In the genomic region with DNA sequence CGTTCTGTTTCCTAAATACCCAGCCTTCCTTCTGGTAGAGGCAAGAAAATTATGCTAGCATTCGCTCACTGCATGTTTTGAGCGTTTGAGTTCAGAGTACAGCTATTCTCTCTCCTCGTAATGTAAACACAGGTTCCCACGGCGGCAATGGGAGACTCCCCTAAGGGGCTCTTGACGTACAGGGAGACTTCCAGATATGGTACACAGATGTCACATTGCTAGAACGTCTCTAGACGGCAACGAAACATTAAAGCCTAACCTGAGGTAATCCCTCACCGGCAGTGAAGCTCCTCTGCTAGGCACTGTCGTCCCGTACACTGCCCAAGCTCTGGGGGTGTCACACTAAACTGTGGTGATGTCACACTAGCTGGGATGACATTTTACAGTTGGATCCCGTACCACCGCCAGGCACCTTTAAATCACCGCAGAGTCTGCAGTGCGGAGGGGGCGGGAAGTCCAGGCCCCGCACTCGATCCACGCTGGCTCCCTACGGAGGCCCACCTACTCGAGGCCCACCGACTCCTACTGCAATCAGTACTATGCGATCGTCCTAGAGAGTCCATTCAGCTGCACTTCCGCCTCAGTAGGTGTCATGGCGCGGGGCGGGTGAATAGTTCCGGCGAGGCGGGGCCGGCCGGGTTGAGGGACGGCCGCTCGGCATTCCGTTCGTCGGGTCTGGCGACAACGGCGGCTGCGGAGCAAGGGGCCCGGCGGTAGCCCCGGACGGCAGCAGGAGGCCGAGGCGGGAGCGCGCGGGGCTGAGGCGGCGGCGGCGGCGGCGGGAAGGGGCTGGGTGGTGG, we compare ENCODE assay signal across 8 cellular contexts. TPM values are rescaled to one million over a fixed set of nuclear protein-coding genes. Genes with fewer than 3 reads are reported as not detected.
DNase-seq lines count a peak whose midpoint lies in the region; ATAC-seq and TF ChIP-seq lines count a peak whose summit lies in the region.

HIPK1 (plus strand) TSS at position 375 of the 800 bp plus-strand sequence.

- no peaks in the 10 kb centered on the region for H3K9me3 ChIP-seq in CD4-positive, CD25-positive, alpha-beta regulatory T cell (ENCODE audit: control insufficient read depth in 2 of 2, low read length in 2 of 2)

- WGBS in lower leg skin, 2 donors, result 0% methylated on average over 50 to 52 of the region's 60 CpGs

- POLR2A ChIA-PET in activated CD4-positive, alpha-beta memory T cell treated with anti-CD3 and anti-CD28 coated beads, Interleukin-2, amount 10 ng/mL, durations not matched to agents 7 days and 5 days (lab: Charles Lee), result interaction anchor here (0.8 to 8.7 kb wide), 32 partner anchors 11 to 1214 kb away, joined by 3 to 268 read pairs (median 5); partner anchors contain the start of genes AP4B1, BCAS2, DCLRE1B and NRAS

- H3K4me1 Mint-ChIP-seq in CD4-positive, CD25-positive, alpha-beta regulatory T cell, result peaks cover 39 to 56% (median 49%) of the 10 kb centered on the region in 4 donors
- peaks cover 48% of the 10 kb centered on the region for H3K4me1 Mint-ChIP-seq in activated CD4-positive, alpha-beta memory T cell treated with anti-CD3 and anti-CD28 coated beads, Interleukin-2, amount 10 ng/mL, durations not matched to agents 7 days and 5 days

- H3K4me3 ChIP-seq in CD4-positive, CD25-positive, alpha-beta regulatory T cell (ENCODE audit: low read depth, low read length), result peak within 1 kb of the TSS; percentile 96
- peak within 1 kb of the TSS; percentile 61 to 98 (median 93) for H3K4me3 ChIP-seq in dorsolateral prefrontal cortex
- peak within 1 kb of the TSS; percentile 74 for H3K4me3 ChIP-seq in lower leg skin (ENCODE audit: low read depth, poor library complexity, severe bottlenecking)

- no peaks in the 10 kb centered on the region for H3K27me3 Mint-ChIP-seq in CD4-positive, CD25-positive, alpha-beta regulatory T cell
- H3K27me3 Mint-ChIP-seq in activated CD4-positive, alpha-beta memory T cell treated with anti-CD3 and anti-CD28 coated beads, Interleukin-2, amount 10 ng/mL, durations not matched to agents 7 days and 5 days, result peaks cover 4% of the 10 kb centered on the region

- CTCF ChIA-PET in activated CD4-positive, alpha-beta memory T cell treated with anti-CD3 and anti-CD28 coated beads, Interleukin-2, amount 10 ng/mL, durations not matched to agents 7 days and 5 days (lab: Charles Lee), result interaction anchor here (0.7 to 5.1 kb wide), 18 partner anchors 10 to 170 kb away, joined by 3 to 90 read pairs (median 4); partner anchors contain the start of genes AP4B1, DCLRE1B, PHTF1 and RSBN1

- H3K9me3 Mint-ChIP-seq in CD4-positive, CD25-positive, alpha-beta regulatory T cell, result no peaks in the 10 kb centered on the region
- H3K9me3 Mint-ChIP-seq in activated CD4-positive, alpha-beta memory T cell treated with anti-CD3 and anti-CD28 coated beads, Interleukin-2, amount 10 ng/mL, durations not matched to agents 7 days and 5 days, result no peaks in the 10 kb centered on the region

- ATAC-seq in CD4-positive, CD25-positive, alpha-beta regulatory T cell (ENCODE audit: low read depth in 2 of 2), result peak; percentile 80 to 84
- peak; percentile 54 for ATAC-seq in GM19438 (IDR thresholded peaks at IDR 0.05; ENCODE audit: low read depth, unreplicated experiment)
- peak; percentile 79 for ATAC-seq in HG03571 (IDR thresholded peaks at IDR 0.05; ENCODE audit: unreplicated experiment)

- H3K27ac ChIP-seq in CD4-positive, CD25-positive, alpha-beta regulatory T cell (ENCODE audit: insufficient read depth, low read length, poor library complexity, severe bottlenecking), result peak within 1 kb of the TSS; percentile 98
- peak within 1 kb of the TSS; percentile 76 to 99 (median 94) for H3K27ac ChIP-seq in dorsolateral prefrontal cortex

- TF ChIP-seq POLR2A in lower leg skin (IDR thresholded peaks at IDR 0.05), result no peak

- peak within 1 kb of the TSS; percentile 98 to 99 (median 99) for H3K4me3 Mint-ChIP-seq in CD4-positive, CD25-positive, alpha-beta regulatory T cell
- H3K4me3 Mint-ChIP-seq in activated CD4-positive, alpha-beta memory T cell treated with anti-CD3 and anti-CD28 coated beads, Interleukin-2, amount 10 ng/mL, durations not matched to agents 7 days and 5 days, result peak within 1 kb of the TSS; percentile 94

- peak; percentile 88 to 94 (median 93) for DNase-seq in CD4-positive, CD25-positive, alpha-beta regulatory T cell
- DNase-seq in NCI-H82 (lab: John Stamatoyannopoulos, UW) (peak; percentile 98), dorsolateral prefrontal cortex (peak; percentile 82 to 96 (median 94)), lower leg skin (ENCODE audit: low spot score in 2 of 2) (peak; percentile 89 to 98)
- peak; percentile 94 for DNase-seq in activated CD4-positive, alpha-beta memory T cell treated with anti-CD3 and anti-CD28 coated beads, Interleukin-2, amount 10 ng/mL, durations not matched to agents 7 days and 5 days
- peak; percentile 89 to 90 for DNase-seq in stimulated activated CD4-positive, alpha-beta T cell treated with anti-CD3 and anti-CD28 coated beads, Interleukin-4, amount 100 ng/mL, for 48 hours (ENCODE audit: low read depth in 2 of 2)

- TF ChIP-seq CTCF in dorsolateral prefrontal cortex (IDR thresholded peaks at IDR 0.05 in 54 of 56, conservative IDR thresholded peaks at IDR 0.05 in 2 of 56; ENCODE audit: low read depth in 1 of 56, partially characterized antibody in 56 of 56), result peak in 18 of 56 donors; percentile 5 to 49 (median 17)
- TF ChIP-seq CTCF in lower leg skin (IDR thresholded peaks at IDR 0.05), result no peak

- no peaks in the 10 kb centered on the region for H3K36me3 ChIP-seq in CD4-positive, CD25-positive, alpha-beta regulatory T cell (ENCODE audit: control insufficient read depth, insufficient read depth, low read length)

- H3K36me3 Mint-ChIP-seq in CD4-positive, CD25-positive, alpha-beta regulatory T cell, result peaks cover 15% of the 10 kb centered on the region
- H3K36me3 Mint-ChIP-seq in activated CD4-positive, alpha-beta memory T cell treated with anti-CD3 and anti-CD28 coated beads, Interleukin-2, amount 10 ng/mL, durations not matched to agents 7 days and 5 days (ENCODE audit: low read depth), result peaks cover 17% of the 10 kb centered on the region

- H3K4me1 ChIP-seq in CD4-positive, CD25-positive, alpha-beta regulatory T cell (ENCODE audit: control insufficient read depth, insufficient read depth, low read length, poor library complexity, severe bottlenecking), result peaks cover 48% of the 10 kb centered on the region

- intact Hi-C loops in dorsolateral prefrontal cortex (cut with DNase I) (loop anchor here (1.0 kb wide), 2 partner anchors 24 to 117 kb away; partner anchors contain the start of genes DCLRE1B (in 2 of the 2) and RSBN1 (in 2 of the 2)), lower leg skin (cut with DNase I; ENCODE audit: low total_unique reads) (no loop called here)

- peak within 1 kb of the TSS; percentile 99 to 100 (median 100) for H3K27ac Mint-ChIP-seq in CD4-positive, CD25-positive, alpha-beta regulatory T cell
- H3K27ac Mint-ChIP-seq in activated CD4-positive, alpha-beta memory T cell treated with anti-CD3 and anti-CD28 coated beads, Interleukin-2, amount 10 ng/mL, durations not matched to agents 7 days and 5 days, result peak within 1 kb of the TSS; percentile 95

- no peaks in the 10 kb centered on the region for H3K27me3 ChIP-seq in CD4-positive, CD25-positive, alpha-beta regulatory T cell (ENCODE audit: control insufficient read depth, insufficient read depth, low read length)
- H3K27me3 ChIP-seq in dorsolateral prefrontal cortex, result no peaks in the 10 kb centered on the region

RNA-seq across cellular contexts. Expression of gene HIPK1, which starts in this region (rescaled TPM):
- 189 TPM for total RNA-seq in CD4-positive, CD25-positive, alpha-beta regulatory T cell
- polyA plus RNA-seq in CD4-positive, CD25-positive, alpha-beta regulatory T cell, result 10 to 100 TPM in 2 of 4 donors, 1 to 10 TPM in 2; 8.6 to 12.5 (median 11.0) TPM
- 10 to 100 TPM; 89.5 to 92.5 TPM for total RNA-seq in activated CD4-positive, alpha-beta memory T cell treated with anti-CD3 and anti-CD28 coated beads, Interleukin-2, amount 10 ng/mL, durations not matched to agents 7 days and 5 days
- 100 to 1,000 TPM in 62 of 120 experiments, 10 to 100 TPM in 58; 78.9 to 158 (median 100) TPM for total RNA-seq in dorsolateral prefrontal cortex
- total RNA-seq in lower leg skin, result 10 to 100 TPM; 47.6 to 58.3 (median 54.5) TPM

Comparison
In these comparisons a context has a peak if more than half of its experiments do, and no peak if none do; other contexts are left out.
1. Peak in every context shown above with its lines: DNase-seq, ATAC-seq, H3K4me3 ChIP-seq and H3K27ac ChIP-seq.